29 cellular contexts compared by ENCODE assay signal in genomic region chr21:17752171-17752570, GRCh38.
"Had no signal": no experiment of that assay in that cellular context is flagged by ENCODE, and none has a peak within 500 bp of the region (broad histone marks: within the 10 kb centered on the region; RNA-seq: fewer than 3 reads in every experiment).

No MANE protein-coding gene starts in this region.

- H3K27me3 ChIP-seq: neutrophil, pancreas, right atrium auricular region, right lobe of liver, sigmoid colon, spleen, suprapubic skin, testis, tibial artery, transverse colon, upper lobe of right lung, uterus had no signal

- H3K27ac ChIP-seq: neutrophil, pancreas, prostate gland, right atrium auricular region, right lobe of liver, sigmoid colon, spleen, suprapubic skin, testis, tibial artery, transverse colon, upper lobe of right lung, uterus had no signal

- ATAC-seq: naive thymus-derived CD4-positive, alpha-beta T cell; natural killer cell; pancreas; right lobe of liver; stimulated activated memory B cell treated with anti-CD40 and anti-IgM and Interleukin-4, amounts not matched to agents 10 μg/mL and 1 μg/mL and 100 μg/mL, for 72 hours; stimulated activated naive CD8-positive, alpha-beta T cell treated with anti-CD3 and anti-CD28 coated beads, Interleukin-15, amount 100 ng/mL, for 72 hours; stimulated activated naive CD8-positive, alpha-beta T cell treated with anti-CD3 and anti-CD28 coated beads, Interleukin-15, Interleukin-2, amounts not matched to agents 100 U/mL and 50 U/mL, for 24 hours; upper lobe of right lung had no signal

- H3K4me3 ChIP-seq: pancreas, prostate gland, right atrium auricular region, right lobe of liver, sigmoid colon, skin epidermis, smooth muscle cell, spleen, suprapubic skin, testis, tibial artery, transverse colon, upper lobe of right lung, uterus had no signal

- DNase-seq: naive thymus-derived CD4-positive, alpha-beta T cell; natural killer cell; nucleus accumbens; pancreas; retina; right lobe of liver; sigmoid colon; spleen; stimulated activated CD4-positive, alpha-beta T cell treated with anti-CD3 and anti-CD28 coated beads, Interleukin-12 subunit alpha, Interleukin-12 subunit beta, amount 100 ng/mL, for 4 hours; stimulated activated CD4-positive, alpha-beta T cell treated with anti-CD3 and anti-CD28 coated beads, Interleukin-1b, Interleukin-23, amount 100 ng/mL, for 48 hours; stimulated activated CD4-positive, alpha-beta T cell treated with anti-CD3 and anti-CD28 coated beads, Interleukin-4, amount 100 ng/mL, for 1 hour; stimulated activated CD4-positive, alpha-beta T cell treated with anti-CD3 and anti-CD28 coated beads, Interleukin-4, amount 100 ng/mL, for 4 hours; stimulated activated CD8-positive, alpha-beta memory T cell treated with anti-CD3 and anti-CD28 coated beads, Interleukin-4, amount 100 ng/mL, for 48 hours; stimulated activated naive CD4-positive, alpha-beta T cell; stimulated activated naive CD8-positive, alpha-beta T cell treated with anti-CD3 and anti-CD28 coated beads, Interleukin-15, amount 100 ng/mL, for 72 hours; stimulated activated naive CD8-positive, alpha-beta T cell treated with anti-CD3 and anti-CD28 coated beads, Interleukin-15, Interleukin-2, amounts not matched to agents 100 U/mL and 50 U/mL, for 24 hours; substantia nigra; testis; tibial artery; transverse colon; upper lobe of right lung; uterus had no signal

- H3K4me1 ChIP-seq: pancreas, prostate gland, right atrium auricular region, right lobe of liver, sigmoid colon, spleen, suprapubic skin, testis, tibial artery, transverse colon, upper lobe of right lung, uterus had no signal

- H3K9me3 ChIP-seq: neutrophil, pancreas, prostate gland, right atrium auricular region, right lobe of liver, sigmoid colon, suprapubic skin, testis, tibial artery, transverse colon, upper lobe of right lung, uterus had no signal

- H3K36me3 ChIP-seq: neutrophil, pancreas, prostate gland, right atrium auricular region, right lobe of liver, sigmoid colon, spleen, suprapubic skin, tibial artery, transverse colon, upper lobe of right lung, uterus had no signal
